ENCODE assay signal across 23 cellular contexts in genomic region chrY:13040232-13040631, GRCh38.
"Had no signal": no experiment of that assay in that cellular context is flagged by ENCODE, and none has a peak within 500 bp of the region (broad histone marks: within the 10 kb centered on the region; RNA-seq: fewer than 3 reads in every experiment).

No MANE protein-coding gene starts in this region.

- H3K27me3 ChIP-seq: adrenal gland, ascending aorta, brain microvascular endothelial cell, gastrocnemius medialis, sigmoid colon, testis, uterus had no signal

- DNase-seq: activated CD4-positive, alpha-beta memory T cell treated with anti-CD3 and anti-CD28 coated beads, Interleukin-2, amount 10 ng/mL, durations not matched to agents 7 days and 5 days; activated CD4-positive, alpha-beta T cell treated with anti-CD3 and anti-CD28 coated beads, Interleukin-2, amount 10 ng/mL, durations not matched to agents 24 days and 14 days; activated gamma-delta T cell treated with Interleukin-2 at 50 U/mL for 16 hours; adrenal gland; brain microvascular endothelial cell; central memory CD4-positive, alpha-beta T cell; effector memory CD4-positive, alpha-beta T cell; gastrocnemius medialis; head of caudate nucleus; hypothalamus; retina; sigmoid colon; stimulated activated CD4-positive, alpha-beta T cell treated with anti-CD3 and anti-CD28 coated beads, Interleukin-15, amount 100 ng/mL, for 24 hours; stimulated activated CD4-positive, alpha-beta T cell treated with anti-CD3 and anti-CD28 coated beads, Interleukin-2, amount 100 ng/mL, for 48 hours; stimulated activated naive CD4-positive, alpha-beta T cell; testis; trophoblast cell; uterus had no signal

- FAIRE-seq: colon had no signal

- ATAC-seq: esophagus mucosa; gastrocnemius medialis; natural killer cell treated with Interleukin-12 subunit alpha and Interleukin-12 subunit beta and Interleukin-15 and Interleukin-18, amount 100 ng/mL, for 72 hours had no signal

- H3K27ac ChIP-seq: adrenal gland, ascending aorta, brain microvascular endothelial cell, gastrocnemius medialis, sigmoid colon, testis, uterus had no signal

- H3K4me1 ChIP-seq: adrenal gland, ascending aorta, gastrocnemius medialis, sigmoid colon, testis, uterus had no signal

- H3K4me2 ChIP-seq: smooth muscle cell had no signal

- H3K36me3 ChIP-seq: adrenal gland, ascending aorta, brain microvascular endothelial cell, gastrocnemius medialis, sigmoid colon, uterus had no signal

- H3K9me3 ChIP-seq: adrenal gland, ascending aorta, gastrocnemius medialis, sigmoid colon, testis, uterus had no signal

- H3K4me3 ChIP-seq: adrenal gland, ascending aorta, gastrocnemius medialis, sigmoid colon, smooth muscle cell, testis, uterus had no signal
